ENCODE assay signal across 2 cellular contexts in the genomic region with DNA sequence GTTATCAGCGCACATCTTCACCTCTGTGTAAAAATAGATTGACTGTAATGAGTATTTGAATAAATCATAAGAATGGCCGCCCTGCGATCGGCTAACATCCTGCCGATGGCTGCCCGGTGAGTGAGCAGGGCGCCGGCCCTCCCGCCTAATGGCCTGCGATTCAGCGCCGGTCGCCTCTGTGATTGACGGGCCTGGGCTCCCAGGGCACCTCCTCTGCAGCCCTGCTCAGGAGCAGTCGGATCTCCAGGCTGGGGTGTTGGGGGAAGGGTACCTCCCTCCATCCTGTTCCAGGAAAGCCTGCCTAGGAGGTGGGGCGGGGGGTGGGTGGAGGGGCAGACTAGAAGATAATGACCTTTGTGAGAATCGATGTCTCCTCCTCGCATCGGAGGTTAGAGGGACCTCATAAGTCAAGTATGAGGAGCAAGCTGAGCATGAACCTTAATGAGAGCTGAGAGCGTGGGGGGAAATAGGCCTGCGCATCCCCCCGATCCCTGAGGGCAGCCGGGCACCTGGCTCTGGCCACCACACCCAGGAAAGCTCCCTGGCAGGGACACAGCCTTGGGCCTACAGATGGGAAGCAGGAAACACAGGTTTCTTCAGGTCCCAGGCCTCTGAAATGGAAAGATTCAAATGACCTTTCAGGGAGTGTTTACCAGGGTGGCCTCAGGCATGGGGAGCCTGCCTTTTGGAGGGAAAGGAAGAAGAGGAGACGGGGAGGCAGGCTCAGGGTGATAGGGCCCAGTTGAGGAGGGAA.
TF ChIP-seq lines count a peak whose summit lies in the region.

No MANE protein-coding gene starts in this region.

TF ChIP-seq in GM23338, 12 proteins besides CTCF, POLR2A, EP300 and RAD21 (continues in another document):
- TF ChIP-seq ZNF114 (CRISPR knock-in tag; IDR thresholded peaks at IDR 0.05): no peak
- no peak for TF ChIP-seq ZNF331 (CRISPR knock-in tag; IDR thresholded peaks at IDR 0.05; ENCODE audit: low read depth)
- no peak for TF ChIP-seq POLR2AphosphoS5 (IDR thresholded peaks at IDR 0.05; ENCODE audit: low read depth)
- no peak for TF ChIP-seq JUNB (IDR thresholded peaks at IDR 0.05; ENCODE audit: unreplicated experiment)
- TF ChIP-seq EZH2 (IDR thresholded peaks at IDR 0.05; ENCODE audit: low read depth, unreplicated experiment): no peak
- TF ChIP-seq, protein P1, sequence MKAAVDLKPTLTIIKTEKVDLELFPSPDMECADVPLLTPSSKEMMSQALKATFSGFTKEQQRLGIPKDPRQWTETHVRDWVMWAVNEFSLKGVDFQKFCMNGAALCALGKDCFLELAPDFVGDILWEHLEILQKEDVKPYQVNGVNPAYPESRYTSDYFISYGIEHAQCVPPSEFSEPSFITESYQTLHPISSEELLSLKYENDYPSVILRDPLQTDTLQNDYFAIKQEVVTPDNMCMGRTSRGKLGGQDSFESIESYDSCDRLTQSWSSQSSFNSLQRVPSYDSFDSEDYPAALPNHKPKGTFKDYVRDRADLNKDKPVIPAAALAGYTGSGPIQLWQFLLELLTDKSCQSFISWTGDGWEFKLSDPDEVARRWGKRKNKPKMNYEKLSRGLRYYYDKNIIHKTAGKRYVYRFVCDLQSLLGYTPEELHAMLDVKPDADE (IDR thresholded peaks at IDR 0.05): no peak
- no peak for TF ChIP-seq CREB1 (CRISPR knock-in tag; IDR thresholded peaks at IDR 0.05; ENCODE audit: low read depth)
- TF ChIP-seq ZNF462 (CRISPR knock-in tag; IDR thresholded peaks at IDR 0.05): no peak

TF ChIP-seq in H1, 55 proteins besides CTCF, POLR2A, EP300 and RAD21:
- no peak for TF ChIP-seq NRF1 (IDR thresholded peaks at IDR 0.05; ENCODE audit: low read depth, low read length)
- TF ChIP-seq BRCA1 (IDR thresholded peaks at IDR 0.05; ENCODE audit: low read depth, low read length): no peak
- TF ChIP-seq JUN (IDR thresholded peaks at IDR 0.05; ENCODE audit: low read depth, low read length): no peak
- TF ChIP-seq TEAD4 (IDR thresholded peaks at IDR 0.05; ENCODE audit: low read depth, low read length): no peak
- no peak for TF ChIP-seq KDM1A (IDR thresholded peaks at IDR 0.05; ENCODE audit: borderline replicate concordance, low read length)
- TF ChIP-seq ATF2 (IDR thresholded peaks at IDR 0.05; ENCODE audit: low read length): no peak
- no peak for TF ChIP-seq KDM4A (IDR thresholded peaks at IDR 0.05; ENCODE audit: low read depth, low read length, severe bottlenecking)
- no peak for TF ChIP-seq JUND (IDR thresholded peaks at IDR 0.05; ENCODE audit: low read length)
- no peak for TF ChIP-seq CEBPB (IDR thresholded peaks at IDR 0.05; ENCODE audit: low read depth, low read length)
- no peak for TF ChIP-seq TAF1 (IDR thresholded peaks at IDR 0.05; ENCODE audit: low read depth, low read length)
- no peak for TF ChIP-seq SRF (IDR thresholded peaks at IDR 0.05; ENCODE audit: low read depth, low read length)
- no peak for TF ChIP-seq KDM5A (IDR thresholded peaks at IDR 0.05; ENCODE audit: low read length)
- TF ChIP-seq SUZ12 (IDR thresholded peaks at IDR 0.05; ENCODE audit: low read length): no peak
- TF ChIP-seq, protein P2, sequence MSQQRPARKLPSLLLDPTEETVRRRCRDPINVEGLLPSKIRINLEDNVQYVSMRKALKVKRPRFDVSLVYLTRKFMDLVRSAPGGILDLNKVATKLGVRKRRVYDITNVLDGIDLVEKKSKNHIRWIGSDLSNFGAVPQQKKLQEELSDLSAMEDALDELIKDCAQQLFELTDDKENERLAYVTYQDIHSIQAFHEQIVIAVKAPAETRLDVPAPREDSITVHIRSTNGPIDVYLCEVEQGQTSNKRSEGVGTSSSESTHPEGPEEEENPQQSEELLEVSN (IDR thresholded peaks at IDR 0.05): no peak
- TF ChIP-seq, protein P3, sequence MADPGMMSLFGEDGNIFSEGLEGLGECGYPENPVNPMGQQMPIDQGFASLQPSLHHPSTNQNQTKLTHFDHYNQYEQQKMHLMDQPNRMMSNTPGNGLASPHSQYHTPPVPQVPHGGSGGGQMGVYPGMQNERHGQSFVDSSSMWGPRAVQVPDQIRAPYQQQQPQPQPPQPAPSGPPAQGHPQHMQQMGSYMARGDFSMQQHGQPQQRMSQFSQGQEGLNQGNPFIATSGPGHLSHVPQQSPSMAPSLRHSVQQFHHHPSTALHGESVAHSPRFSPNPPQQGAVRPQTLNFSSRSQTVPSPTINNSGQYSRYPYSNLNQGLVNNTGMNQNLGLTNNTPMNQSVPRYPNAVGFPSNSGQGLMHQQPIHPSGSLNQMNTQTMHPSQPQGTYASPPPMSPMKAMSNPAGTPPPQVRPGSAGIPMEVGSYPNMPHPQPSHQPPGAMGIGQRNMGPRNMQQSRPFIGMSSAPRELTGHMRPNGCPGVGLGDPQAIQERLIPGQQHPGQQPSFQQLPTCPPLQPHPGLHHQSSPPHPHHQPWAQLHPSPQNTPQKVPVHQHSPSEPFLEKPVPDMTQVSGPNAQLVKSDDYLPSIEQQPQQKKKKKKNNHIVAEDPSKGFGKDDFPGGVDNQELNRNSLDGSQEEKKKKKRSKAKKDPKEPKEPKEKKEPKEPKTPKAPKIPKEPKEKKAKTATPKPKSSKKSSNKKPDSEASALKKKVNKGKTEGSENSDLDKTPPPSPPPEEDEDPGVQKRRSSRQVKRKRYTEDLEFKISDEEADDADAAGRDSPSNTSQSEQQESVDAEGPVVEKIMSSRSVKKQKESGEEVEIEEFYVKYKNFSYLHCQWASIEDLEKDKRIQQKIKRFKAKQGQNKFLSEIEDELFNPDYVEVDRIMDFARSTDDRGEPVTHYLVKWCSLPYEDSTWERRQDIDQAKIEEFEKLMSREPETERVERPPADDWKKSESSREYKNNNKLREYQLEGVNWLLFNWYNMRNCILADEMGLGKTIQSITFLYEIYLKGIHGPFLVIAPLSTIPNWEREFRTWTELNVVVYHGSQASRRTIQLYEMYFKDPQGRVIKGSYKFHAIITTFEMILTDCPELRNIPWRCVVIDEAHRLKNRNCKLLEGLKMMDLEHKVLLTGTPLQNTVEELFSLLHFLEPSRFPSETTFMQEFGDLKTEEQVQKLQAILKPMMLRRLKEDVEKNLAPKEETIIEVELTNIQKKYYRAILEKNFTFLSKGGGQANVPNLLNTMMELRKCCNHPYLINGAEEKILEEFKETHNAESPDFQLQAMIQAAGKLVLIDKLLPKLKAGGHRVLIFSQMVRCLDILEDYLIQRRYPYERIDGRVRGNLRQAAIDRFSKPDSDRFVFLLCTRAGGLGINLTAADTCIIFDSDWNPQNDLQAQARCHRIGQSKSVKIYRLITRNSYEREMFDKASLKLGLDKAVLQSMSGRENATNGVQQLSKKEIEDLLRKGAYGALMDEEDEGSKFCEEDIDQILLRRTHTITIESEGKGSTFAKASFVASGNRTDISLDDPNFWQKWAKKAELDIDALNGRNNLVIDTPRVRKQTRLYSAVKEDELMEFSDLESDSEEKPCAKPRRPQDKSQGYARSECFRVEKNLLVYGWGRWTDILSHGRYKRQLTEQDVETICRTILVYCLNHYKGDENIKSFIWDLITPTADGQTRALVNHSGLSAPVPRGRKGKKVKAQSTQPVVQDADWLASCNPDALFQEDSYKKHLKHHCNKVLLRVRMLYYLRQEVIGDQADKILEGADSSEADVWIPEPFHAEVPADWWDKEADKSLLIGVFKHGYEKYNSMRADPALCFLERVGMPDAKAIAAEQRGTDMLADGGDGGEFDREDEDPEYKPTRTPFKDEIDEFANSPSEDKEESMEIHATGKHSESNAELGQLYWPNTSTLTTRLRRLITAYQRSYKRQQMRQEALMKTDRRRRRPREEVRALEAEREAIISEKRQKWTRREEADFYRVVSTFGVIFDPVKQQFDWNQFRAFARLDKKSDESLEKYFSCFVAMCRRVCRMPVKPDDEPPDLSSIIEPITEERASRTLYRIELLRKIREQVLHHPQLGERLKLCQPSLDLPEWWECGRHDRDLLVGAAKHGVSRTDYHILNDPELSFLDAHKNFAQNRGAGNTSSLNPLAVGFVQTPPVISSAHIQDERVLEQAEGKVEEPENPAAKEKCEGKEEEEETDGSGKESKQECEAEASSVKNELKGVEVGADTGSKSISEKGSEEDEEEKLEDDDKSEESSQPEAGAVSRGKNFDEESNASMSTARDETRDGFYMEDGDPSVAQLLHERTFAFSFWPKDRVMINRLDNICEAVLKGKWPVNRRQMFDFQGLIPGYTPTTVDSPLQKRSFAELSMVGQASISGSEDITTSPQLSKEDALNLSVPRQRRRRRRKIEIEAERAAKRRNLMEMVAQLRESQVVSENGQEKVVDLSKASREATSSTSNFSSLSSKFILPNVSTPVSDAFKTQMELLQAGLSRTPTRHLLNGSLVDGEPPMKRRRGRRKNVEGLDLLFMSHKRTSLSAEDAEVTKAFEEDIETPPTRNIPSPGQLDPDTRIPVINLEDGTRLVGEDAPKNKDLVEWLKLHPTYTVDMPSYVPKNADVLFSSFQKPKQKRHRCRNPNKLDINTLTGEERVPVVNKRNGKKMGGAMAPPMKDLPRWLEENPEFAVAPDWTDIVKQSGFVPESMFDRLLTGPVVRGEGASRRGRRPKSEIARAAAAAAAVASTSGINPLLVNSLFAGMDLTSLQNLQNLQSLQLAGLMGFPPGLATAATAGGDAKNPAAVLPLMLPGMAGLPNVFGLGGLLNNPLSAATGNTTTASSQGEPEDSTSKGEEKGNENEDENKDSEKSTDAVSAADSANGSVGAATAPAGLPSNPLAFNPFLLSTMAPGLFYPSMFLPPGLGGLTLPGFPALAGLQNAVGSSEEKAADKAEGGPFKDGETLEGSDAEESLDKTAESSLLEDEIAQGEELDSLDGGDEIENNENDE (IDR thresholded peaks at IDR 0.05; ENCODE audit: insufficient replicate concordance, low read length): no peak
- TF ChIP-seq MAFK (IDR thresholded peaks at IDR 0.05; ENCODE audit: low read depth, low read length): no peak
- no peak for TF ChIP-seq PHF8 (conservative IDR thresholded peaks at IDR 0.05; ENCODE audit: low read depth, low read length)
- TF ChIP-seq SIX5 (IDR thresholded peaks at IDR 0.05; ENCODE audit: low read depth, low read length): no peak
